27 cellular contexts compared by ENCODE assay signal in the genomic region with DNA sequence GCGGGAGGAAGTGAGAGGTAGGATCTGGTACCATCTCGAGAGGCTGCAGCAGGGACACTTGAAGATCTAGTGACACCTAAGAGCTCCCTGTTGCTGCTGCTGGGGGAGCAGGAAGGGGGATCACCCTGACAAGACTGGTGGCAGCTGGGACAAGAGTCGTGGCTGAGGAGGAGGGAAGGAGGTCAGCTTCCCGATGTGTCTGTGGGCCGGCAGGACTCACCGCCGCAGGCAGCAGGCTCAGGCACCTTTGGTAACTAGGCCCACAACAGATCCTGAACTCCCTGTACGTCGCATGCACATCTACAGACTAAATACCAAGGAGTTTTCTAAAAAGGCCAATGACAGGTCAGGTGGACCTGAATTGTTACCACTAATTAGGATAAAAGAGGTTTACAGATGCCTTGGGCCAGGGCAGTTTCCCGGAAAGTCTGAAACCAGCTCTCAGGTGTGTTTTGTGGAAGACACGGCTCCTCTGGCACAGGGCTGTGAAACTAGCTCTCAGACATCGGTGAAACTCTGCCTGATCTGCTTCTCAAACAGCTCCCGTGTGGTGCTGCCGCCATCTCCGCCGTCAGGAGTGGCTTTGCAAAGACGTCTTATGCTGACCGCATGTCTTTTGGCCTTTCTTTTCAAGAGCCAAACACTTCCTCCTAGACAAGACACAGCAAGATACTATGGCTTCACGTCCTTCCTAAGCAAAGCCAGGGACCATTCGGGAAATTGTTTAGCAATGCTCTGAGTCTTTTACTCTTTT.
"Had no signal": no experiment of that assay in that cellular context is flagged by ENCODE, and none has a peak within 500 bp of the region (broad histone marks: within the 10 kb centered on the region; RNA-seq: fewer than 3 reads in every experiment).

No MANE protein-coding gene starts in this region.

- H3K4me3 Mint-ChIP-seq: activated naive CD4-positive, alpha-beta T cell treated with anti-CD3 and anti-CD28 coated beads, Interleukin-2, amount 50 U/mL, for 24 hours; activated naive CD8-positive, alpha-beta T cell treated with anti-CD3 and anti-CD28 coated beads, Interleukin-2, amount 50 U/mL, for 24 hours; dendritic cell treated with granulocyte-macrophage colony-stimulating factor and Interleukin-4, amounts not matched to agents 40 ng/mL and 50 ng/mL, for 4 days; memory B cell; naive thymus-derived CD8-positive, alpha-beta T cell; neural progenitor cell; stimulated activated memory B cell treated with anti-CD40 and anti-IgM and Interleukin-4, amounts not matched to agents 10 μg/mL and 1 μg/mL and 100 μg/mL, for 72 hours; stimulated activated naive CD8-positive, alpha-beta T cell treated with anti-CD3 and anti-CD28 coated beads, Interleukin-15, amount 100 ng/mL, for 72 hours; T-helper 2 cell treated with Interferon-gamma antibody and Interleukin-4, amounts not matched to agents 5 μg/mL and 100 μg/mL, for 36 hours; type B pancreatic cell had no signal

- H3K27me3 ChIP-seq: neural progenitor cell, ovary had no signal

- ATAC-seq: activated naive CD8-positive, alpha-beta T cell treated with anti-CD3 and anti-CD28 coated beads, Interleukin-2, amount 50 U/mL, for 24 hours; left colon; naive thymus-derived CD8-positive, alpha-beta T cell; stimulated activated memory B cell treated with anti-CD40 and anti-IgM and Interleukin-4, amounts not matched to agents 10 μg/mL and 1 μg/mL and 100 μg/mL, for 72 hours; stimulated activated naive CD8-positive, alpha-beta T cell treated with anti-CD3 and anti-CD28 coated beads, Interleukin-15, amount 100 ng/mL, for 72 hours had no signal

- H3K4me2 ChIP-seq: neural progenitor cell had no signal

- H3K4me1 ChIP-seq: neural progenitor cell, prostate gland, sigmoid colon had no signal

- H3K9me3 ChIP-seq: ovary, prostate gland had no signal

- H3K27ac Mint-ChIP-seq: activated naive CD4-positive, alpha-beta T cell treated with anti-CD3 and anti-CD28 coated beads, Interleukin-2, amount 50 U/mL, for 24 hours; activated naive CD8-positive, alpha-beta T cell treated with anti-CD3 and anti-CD28 coated beads, Interleukin-2, amount 50 U/mL, for 24 hours; dendritic cell treated with granulocyte-macrophage colony-stimulating factor and Interleukin-4, amounts not matched to agents 40 ng/mL and 50 ng/mL, for 4 days; memory B cell; stimulated activated memory B cell treated with anti-CD40 and anti-IgM and Interleukin-4, amounts not matched to agents 10 μg/mL and 1 μg/mL and 100 μg/mL, for 72 hours; stimulated activated naive CD8-positive, alpha-beta T cell treated with anti-CD3 and anti-CD28 coated beads, Interleukin-15, amount 100 ng/mL, for 72 hours; T-helper 2 cell treated with Interferon-gamma antibody and Interleukin-4, amounts not matched to agents 5 μg/mL and 100 μg/mL, for 36 hours; type B pancreatic cell had no signal

- H3K36me3 Mint-ChIP-seq: stimulated activated memory B cell treated with anti-CD40 and anti-IgM and Interleukin-4, amounts not matched to agents 10 μg/mL and 1 μg/mL and 100 μg/mL, for 72 hours; type B pancreatic cell had no signal

- H3K36me3 ChIP-seq: neural progenitor cell, ovary, prostate gland, sigmoid colon had no signal

- H3K9ac ChIP-seq: neural progenitor cell had no signal

- H2AFZ ChIP-seq: neural progenitor cell had no signal

- H3K4me3 ChIP-seq: neural progenitor cell, ovary, prostate gland, sigmoid colon had no signal

- DNase-seq: activated CD4-positive, alpha-beta T cell treated with anti-CD3 and anti-CD28 coated beads for 4 hours; activated CD4-positive, alpha-beta T cell treated with anti-CD3 and anti-CD28 coated beads, Interleukin-2, amount 50 U/mL, for 48 hours; activated CD8-positive, alpha-beta memory T cell treated with anti-CD3 and anti-CD28 coated beads for 24 hours; activated naive CD8-positive, alpha-beta T cell treated with anti-CD3 and anti-CD28 coated beads, Interleukin-2, amount 50 U/mL, for 24 hours; amygdala; central memory CD4-positive, alpha-beta T cell; left colon; naive thymus-derived CD8-positive, alpha-beta T cell; ovary; retina; sigmoid colon; small intestine; stimulated activated CD4-positive, alpha-beta T cell treated with anti-CD3 and anti-CD28 coated beads, Interleukin-1b, Interleukin-23, amount 100 ng/mL, for 48 hours; stimulated activated CD4-positive, alpha-beta T cell treated with anti-CD3 and anti-CD28 coated beads, Interleukin-4, amount 100 ng/mL, for 4 hours; stimulated activated CD8-positive, alpha-beta memory T cell treated with anti-CD3 and anti-CD28 coated beads, Interleukin-4, amount 100 ng/mL, for 48 hours; stimulated activated naive CD8-positive, alpha-beta T cell treated with anti-CD3 and anti-CD28 coated beads, Interleukin-15, amount 100 ng/mL, for 72 hours; substantia nigra; T-helper 1 cell had no signal

- H3K9me3 Mint-ChIP-seq: activated naive CD4-positive, alpha-beta T cell treated with anti-CD3 and anti-CD28 coated beads, Interleukin-2, amount 50 U/mL, for 24 hours; type B pancreatic cell had no signal

- H3K27ac ChIP-seq: neural progenitor cell, ovary, prostate gland, sigmoid colon, VCaP had no signal

- H3K27me3 Mint-ChIP-seq: activated naive CD4-positive, alpha-beta T cell treated with anti-CD3 and anti-CD28 coated beads, Interleukin-2, amount 50 U/mL, for 24 hours; activated naive CD8-positive, alpha-beta T cell treated with anti-CD3 and anti-CD28 coated beads, Interleukin-2, amount 50 U/mL, for 24 hours; dendritic cell treated with granulocyte-macrophage colony-stimulating factor and Interleukin-4, amounts not matched to agents 40 ng/mL and 50 ng/mL, for 4 days; memory B cell; stimulated activated memory B cell treated with anti-CD40 and anti-IgM and Interleukin-4, amounts not matched to agents 10 μg/mL and 1 μg/mL and 100 μg/mL, for 72 hours; stimulated activated naive CD8-positive, alpha-beta T cell treated with anti-CD3 and anti-CD28 coated beads, Interleukin-15, amount 100 ng/mL, for 72 hours had no signal

- H3K4me1 Mint-ChIP-seq: activated naive CD4-positive, alpha-beta T cell treated with anti-CD3 and anti-CD28 coated beads, Interleukin-2, amount 50 U/mL, for 24 hours; activated naive CD8-positive, alpha-beta T cell treated with anti-CD3 and anti-CD28 coated beads, Interleukin-2, amount 50 U/mL, for 24 hours; memory B cell; naive thymus-derived CD8-positive, alpha-beta T cell; stimulated activated memory B cell treated with anti-CD40 and anti-IgM and Interleukin-4, amounts not matched to agents 10 μg/mL and 1 μg/mL and 100 μg/mL, for 72 hours; stimulated activated naive CD8-positive, alpha-beta T cell treated with anti-CD3 and anti-CD28 coated beads, Interleukin-15, amount 100 ng/mL, for 72 hours had no signal
